ENCODE assay signal across 10 cellular contexts in genomic region chr1:206545351-206545750, GRCh38. TPM values are rescaled to one million over a fixed set of nuclear protein-coding genes. Genes with fewer than 3 reads are reported as not detected.
"Had no signal": no experiment of that assay in that cellular context is flagged by ENCODE, and none has a peak within 500 bp of the region (broad histone marks: within the 10 kb centered on the region; RNA-seq: fewer than 3 reads in every experiment).

No MANE protein-coding gene starts in this region.

- H3K27ac ChIP-seq: adrenal gland, gastrocnemius medialis, heart right ventricle, left lung, upper lobe of left lung had no signal

- H3K4me3 Mint-ChIP-seq: activated CD4-positive, alpha-beta T cell treated with anti-CD3 and anti-CD28 coated beads, Interleukin-2, amount 10 ng/mL, durations not matched to agents 24 days and 14 days; nephron progenitor cell; WTC11 had no signal

- H3K27me3 ChIP-seq: adrenal gland, gastrocnemius medialis, heart right ventricle, left lung, upper lobe of left lung had no signal

- H3K36me3 ChIP-seq: adrenal gland, gastrocnemius medialis, heart right ventricle, left lung, upper lobe of left lung had no signal

- H3K27ac Mint-ChIP-seq: nephron progenitor cell, WTC11 had no signal

- H3K36me3 Mint-ChIP-seq: WTC11 had no signal

- H3K9me3 Mint-ChIP-seq: activated CD4-positive, alpha-beta T cell treated with anti-CD3 and anti-CD28 coated beads, Interleukin-2, amount 10 ng/mL, durations not matched to agents 24 days and 14 days had no signal

- H3K4me1 ChIP-seq: gastrocnemius medialis had no signal

- H3K9me3 ChIP-seq: adrenal gland, gastrocnemius medialis, heart right ventricle, left lung, SK-N-SH, upper lobe of left lung had no signal

- H3K27me3 Mint-ChIP-seq: activated CD4-positive, alpha-beta T cell treated with anti-CD3 and anti-CD28 coated beads, Interleukin-2, amount 10 ng/mL, durations not matched to agents 24 days and 14 days had no signal

- H3K4me3 ChIP-seq: adrenal gland, gastrocnemius medialis, heart right ventricle, left lung, upper lobe of left lung had no signal

RNA-seq across cellular contexts. Expression of gene RASSF5, which starts 38.0 kb away (rescaled TPM):
- total RNA-seq: osteocyte had no signal
